In genomic region chr15:69755571-69756310, GRCh38 we compare ENCODE assay signal across 8 cellular contexts.
A peak's percentile ranks its signal among the peaks of the same experiment; 100 is the strongest.
DNase-seq lines count a peak whose midpoint lies in the region; ATAC-seq and TF ChIP-seq lines count a peak whose summit lies in the region.

No MANE protein-coding gene starts in this region.

- no peaks in the 10 kb centered on the region for H4K20me1 ChIP-seq in SU-DHL-6 (ENCODE audit: low read depth, low read length)

- H3K4me2 ChIP-seq in SU-DHL-6 (ENCODE audit: low read depth, low read length, poor library complexity, severe bottlenecking), result peak overlapping the region; percentile 62

- ATAC-seq in GM19035 (IDR thresholded peaks at IDR 0.05; ENCODE audit: unreplicated experiment) (peak; percentile 82), HG03039 (IDR thresholded peaks at IDR 0.05; ENCODE audit: unreplicated experiment) (peak; percentile 79)
- peak; percentile 73 to 78 for ATAC-seq in activated naive CD4-positive, alpha-beta T cell treated with anti-CD3 and anti-CD28 coated beads, Interleukin-2, amount 50 U/mL, for 72 hours

- peak; percentile 82 to 86 for DNase-seq in activated naive CD4-positive, alpha-beta T cell treated with anti-CD3 and anti-CD28 coated beads, Interleukin-2, amount 50 U/mL, for 72 hours (ENCODE audit: low spot score in 2 of 2)
- peak; percentile 75 for DNase-seq in stimulated activated CD4-positive, alpha-beta T cell treated with anti-CD3 and anti-CD28 coated beads, Interleukin-2, amount 100 ng/mL, for 4 hours (ENCODE audit: low read depth)
- DNase-seq in D341Med (ENCODE audit: low spot score), result no peak
- no peak for DNase-seq in HuH-7 (ENCODE audit: low spot score)
- DNase-seq in NCI-H1694 (lab: John Stamatoyannopoulos, UW), result no peak

- peak overlapping the region; percentile 11 for H3K4me3 ChIP-seq in SU-DHL-6 (ENCODE audit: insufficient read depth, low read length, poor library complexity, severe bottlenecking)

- peak overlapping the region; percentile 44 for H3K27ac ChIP-seq in SU-DHL-6 (ENCODE audit: low read depth, low read length)

- H3K9me3 ChIP-seq in SU-DHL-6 (ENCODE audit: insufficient read depth, low read length), result peaks cover 12% of the 10 kb centered on the region; the same call in 1 of the 2 replicates

- H3K79me2 ChIP-seq in SU-DHL-6 (ENCODE audit: insufficient read depth, low read length), result no peaks in the 10 kb centered on the region

- no peaks in the 10 kb centered on the region for H3K36me3 ChIP-seq in SU-DHL-6 (ENCODE audit: low read length)

- peak overlapping the region; percentile 18 for H2AFZ ChIP-seq in SU-DHL-6 (ENCODE audit: low read depth, low read length, severe bottlenecking)

- peaks cover 35 to 52% of the 10 kb centered on the region in 2 donors for H3K36me3 Mint-ChIP-seq in activated naive CD4-positive, alpha-beta T cell treated with anti-CD3 and anti-CD28 coated beads, Interleukin-2, amount 50 U/mL, for 72 hours

- H3K27me3 ChIP-seq in SU-DHL-6 (ENCODE audit: low read length), result no peaks in the 10 kb centered on the region

- no peaks in the 10 kb centered on the region for H3K9me2 ChIP-seq in SU-DHL-6 (replicated peaks; ENCODE audit: insufficient read depth, low read length)

- H3K9me3 Mint-ChIP-seq in activated naive CD4-positive, alpha-beta T cell treated with anti-CD3 and anti-CD28 coated beads, Interleukin-2, amount 50 U/mL, for 72 hours, result peaks cover 13 to 19% of the 10 kb centered on the region in 2 donors

- H3F3A ChIP-seq in SU-DHL-6 (ENCODE audit: insufficient read depth), result no peaks in the 10 kb centered on the region

- peak overlapping the region; percentile 85 to 96 for H3K27ac Mint-ChIP-seq in activated naive CD4-positive, alpha-beta T cell treated with anti-CD3 and anti-CD28 coated beads, Interleukin-2, amount 50 U/mL, for 72 hours

- TF ChIP-seq CTCF in SU-DHL-6 (IDR thresholded peaks at IDR 0.05; ENCODE audit: insufficient read depth, low read length, poor library complexity, severe bottlenecking), result no peak

- H3K9ac ChIP-seq in SU-DHL-6 (ENCODE audit: low read length), result peak overlapping the region; percentile 17; the same call in 1 of the 2 replicates

Comparison
In these comparisons a context has a peak if more than half of its experiments do, and no peak if none do; other contexts are left out.
1. DNase-seq: peak in activated naive CD4-positive, alpha-beta T cell treated with anti-CD3 and anti-CD28 coated beads, Interleukin-2, amount 50 U/mL, for 72 hours (2 of 2) and stimulated activated CD4-positive, alpha-beta T cell treated with anti-CD3 and anti-CD28 coated beads, Interleukin-2, amount 100 ng/mL, for 4 hours (single experiment); none in D341Med (single experiment), HuH-7 (single experiment) and NCI-H1694 (single experiment).
2. Peak in every context shown above with its lines, with median percentiles within 50 percentile points of each other: ATAC-seq.